9 cellular contexts compared by ENCODE assay signal in genomic region chr6:138402833-138403187, GRCh38. TPM values are rescaled to one million over a fixed set of nuclear protein-coding genes. Genes with fewer than 3 reads are reported as not detected.
DNase-seq lines count a peak whose midpoint lies in the region; ATAC-seq and TF ChIP-seq lines count a peak whose summit lies in the region.
"Had no signal": no experiment of that assay in that cellular context is flagged by ENCODE, and none has a peak within 500 bp of the region (broad histone marks: within the 10 kb centered on the region; RNA-seq: fewer than 3 reads in every experiment).

No MANE protein-coding gene starts in this region.

- H3K36me3 ChIP-seq in ES-I3 (ENCODE audit: insufficient read depth, low read length) = no peaks in the 10 kb centered on the region
- H3K36me3 ChIP-seq in esophagus squamous epithelium = peaks cover 6 to 24% (median 14%) of the 10 kb centered on the region in 3 donors
- H3K36me3 ChIP-seq in skeletal muscle satellite cell (ENCODE audit: insufficient read depth, low read length) = peaks cover 20% of the 10 kb centered on the region

- DNase-seq in RWPE1 (ENCODE audit: low spot score) = no peak
- no peak for DNase-seq in esophagus squamous epithelium (lab: John Stamatoyannopoulos, UW)
- DNase-seq in RKO (ENCODE audit: low spot score) = no peak
- no peak for DNase-seq in stimulated activated CD4-positive, alpha-beta T cell treated with anti-CD3 and anti-CD28 coated beads, Interleukin-15, amount 100 ng/mL, for 24 hours
- no peak for DNase-seq in glomerular visceral epithelial cell (ENCODE audit: extremely low spot score)
- DNase-seq: H7 had no signal

- WGBS in esophagus squamous epithelium, 2 donors = 88 to 89% methylated on average over 5 to 8 of the region's 8 CpGs

- H3K4me3 ChIP-seq in esophagus squamous epithelium = peak overlapping the region in 3 of 4 donors; percentile 79 to 98 (median 96)
- H3K4me3 ChIP-seq in skeletal muscle satellite cell (ENCODE audit: low read length) = peak overlapping the region; percentile 83

- no peaks in the 10 kb centered on the region for H3K27me3 ChIP-seq in esophagus squamous epithelium
- H3K27me3 ChIP-seq in skeletal muscle satellite cell (ENCODE audit: control insufficient read depth, insufficient read depth, low read length) = no peaks in the 10 kb centered on the region

- no peak for TF ChIP-seq POLR2A in esophagus squamous epithelium (IDR thresholded peaks at IDR 0.05)

- CTCF ChIA-PET in RWPE1 (lab: Yijun Ruan, JAX) = interaction anchor here (0.8 kb wide), 1 partner anchor 1850 kb away, joined by 3 read pairs; no protein-coding TSS in a partner anchor

- intact Hi-C loops in esophagus squamous epithelium (cut with DNase I) = loop anchor here (10.0 kb wide), 1 partner anchor 288 kb away; no protein-coding TSS in a partner anchor

- peak overlapping the region; percentile 99 for H3K4me2 ChIP-seq in skeletal muscle satellite cell (ENCODE audit: low read length)

- no peak for TF ChIP-seq CTCF in RWPE1 (conservative IDR thresholded peaks at IDR 0.05; ENCODE audit: low read depth)
- TF ChIP-seq CTCF in esophagus squamous epithelium (IDR thresholded peaks at IDR 0.05) = no peak

- H3K9me3 ChIP-seq in ES-I3 (ENCODE audit: control insufficient read depth, insufficient read depth, low read length) (no peaks in the 10 kb centered on the region), esophagus squamous epithelium (no peaks in the 10 kb centered on the region), skeletal muscle satellite cell (replicated peaks; ENCODE audit: low read length) (no peaks in the 10 kb centered on the region)

- H3K9ac ChIP-seq in ES-I3 (ENCODE audit: low read depth, low read length) (peak overlapping the region; percentile 90; the same call in 1 of the 2 replicates), skeletal muscle satellite cell (ENCODE audit: low read depth, low read length) (peak overlapping the region; percentile 90)

- no peak for ATAC-seq in GM18873 (IDR thresholded peaks at IDR 0.05; ENCODE audit: low FRiP score, unreplicated experiment)

- H3K4me1 ChIP-seq in ES-I3 (ENCODE audit: insufficient read depth, low read length) (no peaks in the 10 kb centered on the region), esophagus squamous epithelium (peaks cover 8 to 41% (median 14%) of the 10 kb centered on the region in 3 donors), skeletal muscle satellite cell (ENCODE audit: control insufficient read depth, insufficient read depth, low read length) (peaks cover 11% of the 10 kb centered on the region)

- H3K27ac ChIP-seq in RWPE1 (0 out of 2 replicates have a peak overlapping the region, but pooled peaks have one; percentile 86), esophagus squamous epithelium (peak overlapping the region in 3 of 4 donors; percentile 94 to 99 (median 97))

- POLR2A ChIA-PET in RWPE1 (lab: Yijun Ruan, JAX; ENCODE audit: low non-redundant PET) = no interaction called here

RNA-seq across cellular contexts. Expression of gene HEBP2, which starts 1.2 kb away (rescaled TPM):
- 100 to 1,000 TPM in 2 of 4 donors, 10 to 100 TPM in 2; 62.1 to 193 (median 90.8) TPM for total RNA-seq in esophagus squamous epithelium
- 12.2 and 14.9 TPM in 2 replicates for total RNA-seq in skeletal muscle satellite cell (2012; rRNA removed)

RNA-seq across cellular contexts. Expression of gene SMIM28, which starts 25.1 kb away (rescaled TPM):
- total RNA-seq in esophagus squamous epithelium = not detected
- not detected in 2 replicates for total RNA-seq in skeletal muscle satellite cell (2012; rRNA removed)
